In the genomic region with DNA sequence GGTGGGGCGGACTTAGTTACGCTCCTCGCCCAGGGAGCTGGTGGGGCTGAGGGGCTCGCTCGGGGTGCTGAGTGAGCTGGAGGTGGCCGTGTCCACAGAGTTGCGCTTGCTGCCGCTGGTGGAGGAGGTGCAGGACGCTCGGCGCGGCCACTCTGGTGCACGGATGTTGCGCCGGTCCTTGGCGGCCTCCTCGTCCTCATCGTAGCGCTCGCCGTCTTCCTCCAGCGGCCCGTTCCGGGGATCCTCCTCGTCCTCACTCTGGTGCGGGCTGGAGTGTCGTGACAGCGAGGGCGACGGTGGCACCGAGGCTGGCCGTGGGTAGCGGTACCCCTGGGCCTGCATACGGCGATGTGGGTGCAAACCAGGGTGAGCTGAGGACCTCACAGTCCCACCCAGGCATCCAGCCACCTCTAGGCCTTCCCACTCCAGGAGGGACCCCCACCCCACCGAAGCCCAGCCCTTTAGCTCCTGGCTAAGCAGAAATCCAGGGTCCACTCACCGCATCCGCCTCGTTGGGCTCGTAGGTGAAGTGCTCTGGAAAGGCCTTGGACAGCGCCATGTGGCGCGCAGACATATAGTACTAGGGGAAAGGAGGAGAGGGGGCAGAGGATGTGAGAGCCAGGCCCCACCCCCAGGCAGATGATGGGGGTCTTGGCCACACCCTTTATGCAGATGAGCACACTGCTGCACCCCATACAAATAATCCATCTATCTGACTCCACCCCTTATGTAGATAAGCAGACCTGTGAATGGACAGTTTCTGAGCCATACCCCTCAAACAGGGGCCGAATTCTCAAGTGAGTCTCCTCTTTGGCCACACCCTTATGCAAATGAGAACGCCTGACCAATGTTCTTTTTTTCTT, we compare ENCODE assay signal across 14 cellular contexts. TPM values are rescaled to one million over a fixed set of nuclear protein-coding genes. Genes with fewer than 3 reads are reported as not detected.
DNase-seq lines count a peak whose midpoint lies in the region; ATAC-seq and TF ChIP-seq lines count a peak whose summit lies in the region.
"Had no signal": no experiment of that assay in that cellular context is flagged by ENCODE, and none has a peak within 500 bp of the region (broad histone marks: within the 10 kb centered on the region; RNA-seq: fewer than 3 reads in every experiment).

No MANE protein-coding gene starts in this region.

- H3K9me3 ChIP-seq in BLaER1 treated with 17β-estradiol and CSF1 and Interleukin-3, amounts not matched to agents 10 nM and 100 nM (replicated peaks in 1 of 11): no peaks in the 10 kb centered on the region
- H3K9me3 ChIP-seq in SK-N-MC (ENCODE audit: low read depth, low read length): no peaks in the 10 kb centered on the region
- H3K9me3 ChIP-seq: prostate gland, SJSA1, uterus had no signal

- H3K4me1 ChIP-seq in BLaER1 treated with 17β-estradiol and CSF1 and Interleukin-3, amounts not matched to agents 10 nM and 100 nM: peaks cover 37 to 53% (median 45%) of the 10 kb centered on the region in 10 experiments
- peaks cover 5% of the 10 kb centered on the region; the same call in 1 of the 2 replicates for H3K4me1 ChIP-seq in GM23338 (ENCODE audit: insufficient read depth)

- H3K27ac Mint-ChIP-seq in GM23338: no peak overlapping the region
- H3K27ac Mint-ChIP-seq: activated CD4-positive, alpha-beta memory T cell treated with anti-CD3 and anti-CD28 coated beads, Interleukin-2, amount 10 ng/mL, durations not matched to agents 7 days and 5 days had no signal

- H3K27ac ChIP-seq in BLaER1 treated with 17β-estradiol and CSF1 and Interleukin-3, amounts not matched to agents 10 nM and 100 nM: peak overlapping the region in 7 of 11 experiments; percentile 8 to 97 (median 85); a peak in 8 of 22 replicates
- no peak overlapping the region for H3K27ac ChIP-seq in GM23338 (ENCODE audit: low read depth)
- H3K27ac ChIP-seq in SK-N-MC: peak overlapping the region; percentile 87
- H3K27ac ChIP-seq: SJSA1 had no signal

- peaks cover 19% of the 10 kb centered on the region for H3K79me2 ChIP-seq in GM23338 (replicated peaks; ENCODE audit: insufficient read depth)

- peaks cover 55% of the 10 kb centered on the region for H3K36me3 Mint-ChIP-seq in GM23338 (ENCODE audit: low read depth)

- no peak overlapping the region for H2AFZ ChIP-seq in GM23338

- TF ChIP-seq CTCF in GM23338 (conservative IDR thresholded peaks at IDR 0.05; ENCODE audit: low read depth in 2 of 2): no peak

- H3K9ac ChIP-seq in BLaER1 treated with 17β-estradiol and CSF1 and Interleukin-3, amounts not matched to agents 10 nM and 100 nM: 0 out of 22 replicates have a peak overlapping the region, but pooled peaks of 4 of the 11 experiments have one; percentile 11 to 63 (median 48)
- no peak overlapping the region for H3K9ac ChIP-seq in SK-N-MC (ENCODE audit: insufficient read length)

- H3K9me3 Mint-ChIP-seq in GM23338: peaks cover 13% of the 10 kb centered on the region
- H3K9me3 Mint-ChIP-seq: activated CD4-positive, alpha-beta memory T cell treated with anti-CD3 and anti-CD28 coated beads, Interleukin-2, amount 10 ng/mL, durations not matched to agents 7 days and 5 days had no signal

- H3K36me3 ChIP-seq in BLaER1 treated with 17β-estradiol and CSF1 and Interleukin-3, amounts not matched to agents 10 nM and 100 nM: peaks cover 66 to 84% (median 81%) of the 10 kb centered on the region in 11 experiments
- H3K36me3 ChIP-seq in GM23338 (ENCODE audit: insufficient read depth) (peaks cover 13% of the 10 kb centered on the region), SK-N-MC (ENCODE audit: insufficient read depth, low read length) (peaks cover 27% of the 10 kb centered on the region)
- H3K36me3 ChIP-seq: uterus had no signal

- H3K27me3 Mint-ChIP-seq in GM23338 (ENCODE audit: insufficient read depth, low read depth, poor library complexity): peaks cover 38% of the 10 kb centered on the region
- H3K27me3 Mint-ChIP-seq: activated CD4-positive, alpha-beta memory T cell treated with anti-CD3 and anti-CD28 coated beads, Interleukin-2, amount 10 ng/mL, durations not matched to agents 7 days and 5 days had no signal

- DNase-seq in GM23338 (ENCODE audit: low spot score): peak; percentile 77
- peak; percentile 73 for DNase-seq in SK-N-MC (ENCODE audit: low read depth, low spot score)
- peak; percentile 55 for DNase-seq in iris pigment epithelial cell (ENCODE audit: low read depth)
- DNase-seq in stimulated activated CD4-positive, alpha-beta T cell treated with anti-CD3 and anti-CD28 coated beads, Interleukin-4, amount 100 ng/mL, for 4 hours: no peak
- DNase-seq in NCI-H1105 (lab: John Stamatoyannopoulos, UW): no peak
- DNase-seq in HPDE6-E6E7 (ENCODE audit: extremely low spot score): no peak
- DNase-seq: activated CD4-positive, alpha-beta memory T cell treated with anti-CD3 and anti-CD28 coated beads, Interleukin-2, amount 10 ng/mL, durations not matched to agents 7 days and 5 days; left ventricle myocardium superior; NCI-H187; uterus had no signal

- peaks cover 37% of the 10 kb centered on the region for H3F3A ChIP-seq in GM23338 (replicated peaks; ENCODE audit: low read depth)

- no peaks in the 10 kb centered on the region for H3K9me2 ChIP-seq in GM23338 (ENCODE audit: insufficient read depth)

- peak overlapping the region; percentile 35 to 98 (median 62) for H3K4me2 ChIP-seq in BLaER1 treated with 17β-estradiol and CSF1 and Interleukin-3, amounts not matched to agents 10 nM and 100 nM
- no peak overlapping the region for H3K4me2 ChIP-seq in GM23338

- no peaks in the 10 kb centered on the region for H3K27me3 ChIP-seq in BLaER1 treated with 17β-estradiol and CSF1 and Interleukin-3, amounts not matched to agents 10 nM and 100 nM
- H3K27me3 ChIP-seq in GM23338 (ENCODE audit: insufficient read depth): no peaks in the 10 kb centered on the region
- H3K27me3 ChIP-seq: SJSA1, uterus had no signal

- H4K20me1 ChIP-seq in BLaER1 treated with 17β-estradiol and CSF1 and Interleukin-3, amounts not matched to agents 10 nM and 100 nM: peaks cover 23 to 74% (median 45%) of the 10 kb centered on the region in 11 experiments; a peak in 21 of 22 replicates
- H4K20me1 ChIP-seq in GM23338 (replicated peaks; ENCODE audit: insufficient read depth): peaks cover 11% of the 10 kb centered on the region

- ATAC-seq in GM23338: peak; percentile 12
- ATAC-seq in HG03108 (IDR thresholded peaks at IDR 0.05; ENCODE audit: unreplicated experiment): no peak
- ATAC-seq: left ventricle myocardium superior had no signal

- no peak overlapping the region for H3K4me3 Mint-ChIP-seq in GM23338
- H3K4me3 Mint-ChIP-seq: activated CD4-positive, alpha-beta memory T cell treated with anti-CD3 and anti-CD28 coated beads, Interleukin-2, amount 10 ng/mL, durations not matched to agents 7 days and 5 days had no signal

- H3K4me1 Mint-ChIP-seq in GM23338: peaks cover 20% of the 10 kb centered on the region

- H3K4me3 ChIP-seq in BLaER1 treated with 17β-estradiol and CSF1 and Interleukin-3, amounts not matched to agents 10 nM and 100 nM: no peak overlapping the region
- H3K4me3 ChIP-seq in GM23338 (no peak overlapping the region), SK-N-MC (no peak overlapping the region)
- H3K4me3 ChIP-seq: prostate gland, SJSA1, uterus had no signal

TF ChIP-seq in GM23338, 12 proteins besides CTCF, POLR2A, EP300 and RAD21 (continues in another document):
- TF ChIP-seq EZH2phosphoT487 (IDR thresholded peaks at IDR 0.05; ENCODE audit: unreplicated experiment) (no peak), NANOG (IDR thresholded peaks at IDR 0.05; ENCODE audit: borderline replicate concordance) (no peak)
- TF ChIP-seq, protein P1, sequence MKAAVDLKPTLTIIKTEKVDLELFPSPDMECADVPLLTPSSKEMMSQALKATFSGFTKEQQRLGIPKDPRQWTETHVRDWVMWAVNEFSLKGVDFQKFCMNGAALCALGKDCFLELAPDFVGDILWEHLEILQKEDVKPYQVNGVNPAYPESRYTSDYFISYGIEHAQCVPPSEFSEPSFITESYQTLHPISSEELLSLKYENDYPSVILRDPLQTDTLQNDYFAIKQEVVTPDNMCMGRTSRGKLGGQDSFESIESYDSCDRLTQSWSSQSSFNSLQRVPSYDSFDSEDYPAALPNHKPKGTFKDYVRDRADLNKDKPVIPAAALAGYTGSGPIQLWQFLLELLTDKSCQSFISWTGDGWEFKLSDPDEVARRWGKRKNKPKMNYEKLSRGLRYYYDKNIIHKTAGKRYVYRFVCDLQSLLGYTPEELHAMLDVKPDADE (IDR thresholded peaks at IDR 0.05): no peak

RNA-seq across cellular contexts. Expression of a gene that starts 4.4 kb away (rescaled TPM):
- 1,625 and 2,064 TPM in 2 replicates for total RNA-seq in GM23338 (2014; rRNA removed; shearing (Covaris generic))
- polyA plus RNA-seq in GM23338 (2016; fragmentation: Nextera tagmentation; extraction: Ambion mirVana): 5,278 and 5,436 TPM in 2 replicates

RNA-seq across cellular contexts. Expression of a gene that starts 14.8 kb away (rescaled TPM):
- total RNA-seq in GM23338 (2014; rRNA removed; shearing (Covaris generic)): 184 and 261 TPM in 2 replicates
- polyA plus RNA-seq in GM23338 (2016; fragmentation: Nextera tagmentation; extraction: Ambion mirVana): 168 and 179 TPM in 2 replicates

RNA-seq across cellular contexts. Expression of a gene that starts 23.6 kb away (rescaled TPM):
- total RNA-seq in GM23338 (2014; rRNA removed; shearing (Covaris generic)): 23.1 and 28.9 TPM in 2 replicates
- polyA plus RNA-seq in GM23338 (2016; fragmentation: Nextera tagmentation; extraction: Ambion mirVana): 15.9 and 19.9 TPM in 2 replicates

RNA-seq across cellular contexts. Expression of a gene that starts 24.2 kb away (rescaled TPM):
- total RNA-seq in GM23338 (2014; rRNA removed; shearing (Covaris generic)): 222 and 252 TPM in 2 replicates
- 194 and 196 TPM in 2 replicates for polyA plus RNA-seq in GM23338 (2016; fragmentation: Nextera tagmentation; extraction: Ambion mirVana)

RNA-seq across cellular contexts. Expression of a gene that starts 36.0 kb away (rescaled TPM):
- 0.69 and 0.78 TPM in 2 replicates for total RNA-seq in GM23338 (2014; rRNA removed; shearing (Covaris generic))
- 4.7 and 8.4 TPM in 2 replicates for polyA plus RNA-seq in GM23338 (2016; fragmentation: Nextera tagmentation; extraction: Ambion mirVana)
- total RNA-seq: left ventricle myocardium superior had no signal

Comparison
In these comparisons a context has a peak if more than half of its experiments do, and no peak if none do; other contexts are left out.
1. DNase-seq: peak in GM23338 (single experiment), SK-N-MC (single experiment) and iris pigment epithelial cell (single experiment); none in stimulated activated CD4-positive, alpha-beta T cell treated with anti-CD3 and anti-CD28 coated beads, Interleukin-4, amount 100 ng/mL, for 4 hours (0 of 2), NCI-H1105 (single experiment) and HPDE6-E6E7 (single experiment).